16 cellular contexts compared by ENCODE assay signal in genomic region chr22:36083056-36083455, GRCh38. TPM values are rescaled to one million over a fixed set of nuclear protein-coding genes. Genes with fewer than 3 reads are reported as not detected.
DNase-seq lines count a peak whose midpoint lies in the region; ATAC-seq and TF ChIP-seq lines count a peak whose summit lies in the region.
"Had no signal": no experiment of that assay in that cellular context is flagged by ENCODE, and none has a peak within 500 bp of the region (broad histone marks: within the 10 kb centered on the region; RNA-seq: fewer than 3 reads in every experiment).

No MANE protein-coding gene starts in this region.

- H3K18ac ChIP-seq in neuronal stem cell (ENCODE audit: low read length), result peak overlapping the region; percentile 68

- peak overlapping the region; percentile 15 for H3K4me2 ChIP-seq in neuronal stem cell (ENCODE audit: insufficient read depth, low read length, poor library complexity, severe bottlenecking)

- H2AK5ac ChIP-seq in neuronal stem cell (ENCODE audit: low read depth, low read length), result no peak overlapping the region

- H3K27me3 ChIP-seq in neuronal stem cell (ENCODE audit: control insufficient read depth in 3 of 3, insufficient read depth in 3 of 3, low read depth in 1 of 3, low read length in 3 of 3), result no peaks in the 10 kb centered on the region
- H3K27me3 ChIP-seq: BLaER1 had no signal

- no peak overlapping the region for H3K23ac ChIP-seq in neuronal stem cell (ENCODE audit: low read depth, low read length, poor library complexity)

- no peak overlapping the region for H3K27ac ChIP-seq in neuronal stem cell (replicated peaks; ENCODE audit: low read length)
- H3K27ac ChIP-seq: 22Rv1, BLaER1 had no signal

- no peaks in the 10 kb centered on the region for H3K36me3 Mint-ChIP-seq in activated CD4-positive, alpha-beta T cell treated with anti-CD3 and anti-CD28 coated beads for 36 hours (ENCODE audit: low read depth)
- H3K36me3 Mint-ChIP-seq in activated CD4-positive, alpha-beta T cell treated with anti-CD3 and anti-CD28 coated beads, Interleukin-2, amount 10 ng/mL, durations not matched to agents 7 days and 5 days (ENCODE audit: low read depth), result no peaks in the 10 kb centered on the region
- no peaks in the 10 kb centered on the region for H3K36me3 Mint-ChIP-seq in chondrocyte (ENCODE audit: low read depth)
- H3K36me3 Mint-ChIP-seq: CD8-positive, alpha-beta memory T cell had no signal

- no peak overlapping the region for H3K9ac ChIP-seq in neuronal stem cell (ENCODE audit: low read depth, low read length, poor library complexity)
- H3K9ac ChIP-seq: BLaER1 had no signal

- no peak overlapping the region for H3K4ac ChIP-seq in neuronal stem cell (ENCODE audit: low read length)

- no peaks in the 10 kb centered on the region for H3K79me1 ChIP-seq in neuronal stem cell (ENCODE audit: low read depth, low read length)

- no peak overlapping the region for H4K91ac ChIP-seq in neuronal stem cell (ENCODE audit: low read depth, low read length, poor library complexity)

- no CpG with 5 or more reads among the region's 10 CpGs for WGBS in neuronal stem cell (ENCODE audit: extremely low coverage in 2 of 2, insufficient read length in 2 of 2, insufficient replicate concordance in 1 of 2), 2 donors

- no peak overlapping the region for H2BK12ac ChIP-seq in neuronal stem cell (ENCODE audit: low read length)

- no peak overlapping the region for H3K4me3 Mint-ChIP-seq in activated CD4-positive, alpha-beta T cell treated with anti-CD3 and anti-CD28 coated beads for 36 hours
- H3K4me3 Mint-ChIP-seq in activated CD4-positive, alpha-beta T cell treated with anti-CD3 and anti-CD28 coated beads, Interleukin-2, amount 10 ng/mL, durations not matched to agents 7 days and 5 days, result no peak overlapping the region
- H3K4me3 Mint-ChIP-seq in chondrocyte (ENCODE audit: unreplicated experiment), result no peak overlapping the region
- H3K4me3 Mint-ChIP-seq: CD8-positive, alpha-beta memory T cell had no signal

- H3K4me3 ChIP-seq in neuronal stem cell (ENCODE audit: low read length in 2 of 2), result no peak overlapping the region
- H3K4me3 ChIP-seq: BLaER1, K562 had no signal

- intact Hi-C loops in activated CD4-positive, alpha-beta T cell treated with anti-CD3 and anti-CD28 coated beads for 36 hours (cut with DNase I, micrococcal nuclease), result no loop called here

- H3K4me1 ChIP-seq in neuronal stem cell (ENCODE audit: control insufficient read depth in 2 of 2, insufficient read depth in 1 of 2, low read depth in 1 of 2, low read length in 2 of 2), result no peaks in the 10 kb centered on the region

- peak overlapping the region; percentile 50 for H3K14ac ChIP-seq in neuronal stem cell (ENCODE audit: low read length)

- TF ChIP-seq CTCF in chondrocyte (IDR thresholded peaks at IDR 0.05), result no peak

- no peaks in the 10 kb centered on the region for H3K9me3 Mint-ChIP-seq in activated CD4-positive, alpha-beta T cell treated with anti-CD3 and anti-CD28 coated beads for 36 hours (ENCODE audit: low read depth)
- no peaks in the 10 kb centered on the region for H3K9me3 Mint-ChIP-seq in activated CD4-positive, alpha-beta T cell treated with anti-CD3 and anti-CD28 coated beads, Interleukin-2, amount 10 ng/mL, durations not matched to agents 7 days and 5 days
- H3K9me3 Mint-ChIP-seq in chondrocyte (ENCODE audit: low read depth), result no peaks in the 10 kb centered on the region
- H3K9me3 Mint-ChIP-seq: CD8-positive, alpha-beta memory T cell had no signal

- no peak for DNase-seq in activated CD4-positive, alpha-beta T cell treated with anti-CD3 and anti-CD28 coated beads for 36 hours
- DNase-seq in activated CD4-positive, alpha-beta T cell treated with anti-CD3 and anti-CD28 coated beads, Interleukin-2, amount 10 ng/mL, durations not matched to agents 7 days and 5 days, result no peak
- no peak for DNase-seq in chondrocyte (ENCODE audit: low spot score)
- DNase-seq in neuronal stem cell (ENCODE audit: low spot score), result no peak
- DNase-seq in HuH-7.5 (ENCODE audit: low spot score), result no peak
- DNase-seq in NCI-H1092 (lab: John Stamatoyannopoulos, UW), result no peak
- no peak for DNase-seq in AML-193 (lab: John Stamatoyannopoulos, UW)
- DNase-seq: Caco-2; CD8-positive, alpha-beta memory T cell; DND-41; GDM1 had no signal

- no peaks in the 10 kb centered on the region for H3K9me3 ChIP-seq in neuronal stem cell (replicated peaks in 1 of 2; ENCODE audit: control insufficient read depth in 2 of 2, insufficient read depth in 1 of 2, low read depth in 1 of 2, low read length in 2 of 2)
- H3K9me3 ChIP-seq: BLaER1 had no signal

- no peak overlapping the region for H2BK15ac ChIP-seq in neuronal stem cell (ENCODE audit: low read length)

- H2AFZ ChIP-seq in neuronal stem cell (ENCODE audit: low read length), result no peak overlapping the region

- CTCF ChIA-PET in activated CD4-positive, alpha-beta T cell treated with anti-CD3 and anti-CD28 coated beads for 36 hours (lab: Charles Lee), result interaction anchor here (6.2 kb wide), 1 partner anchor 17 kb away, joined by 41 read pairs; no protein-coding TSS in a partner anchor
- CTCF ChIA-PET in activated CD4-positive, alpha-beta T cell treated with anti-CD3 and anti-CD28 coated beads, Interleukin-2, amount 10 ng/mL, durations not matched to agents 7 days and 5 days (lab: Charles Lee), result interaction anchor here (1.0 to 10.3 kb wide), 2 partner anchors 18 to 42 kb away, joined by 3 to 83 read pairs; no protein-coding TSS in a partner anchor

- H2BK5ac ChIP-seq in neuronal stem cell (ENCODE audit: low read length), result no peak overlapping the region

- no peaks in the 10 kb centered on the region for H3K27me3 Mint-ChIP-seq in activated CD4-positive, alpha-beta T cell treated with anti-CD3 and anti-CD28 coated beads for 36 hours
- peaks cover 2% of the 10 kb centered on the region for H3K27me3 Mint-ChIP-seq in activated CD4-positive, alpha-beta T cell treated with anti-CD3 and anti-CD28 coated beads, Interleukin-2, amount 10 ng/mL, durations not matched to agents 7 days and 5 days
- H3K27me3 Mint-ChIP-seq in chondrocyte (ENCODE audit: low read depth), result no peaks in the 10 kb centered on the region
- H3K27me3 Mint-ChIP-seq: CD8-positive, alpha-beta memory T cell had no signal

- POLR2A ChIA-PET in activated CD4-positive, alpha-beta T cell treated with anti-CD3 and anti-CD28 coated beads for 36 hours (lab: Charles Lee), result interaction anchor here (0.7 kb wide), 1 partner anchor 826 kb away, joined by 3 read pairs; no protein-coding TSS in a partner anchor
- POLR2A ChIA-PET in activated CD4-positive, alpha-beta T cell treated with anti-CD3 and anti-CD28 coated beads, Interleukin-2, amount 10 ng/mL, durations not matched to agents 7 days and 5 days (lab: Charles Lee), result no interaction called here

- H3K27ac Mint-ChIP-seq in activated CD4-positive, alpha-beta T cell treated with anti-CD3 and anti-CD28 coated beads for 36 hours, result peak overlapping the region; percentile 40
- no peak overlapping the region for H3K27ac Mint-ChIP-seq in activated CD4-positive, alpha-beta T cell treated with anti-CD3 and anti-CD28 coated beads, Interleukin-2, amount 10 ng/mL, durations not matched to agents 7 days and 5 days
- H3K27ac Mint-ChIP-seq in chondrocyte (ENCODE audit: unreplicated experiment), result peak overlapping the region; percentile 8

- H2BK120ac ChIP-seq in neuronal stem cell (ENCODE audit: low read depth, low read length), result no peak overlapping the region

- H4K8ac ChIP-seq in neuronal stem cell (ENCODE audit: low read depth, low read length), result no peak overlapping the region

- no peak for ATAC-seq in activated CD4-positive, alpha-beta T cell treated with anti-CD3 and anti-CD28 coated beads for 36 hours
- ATAC-seq: HCT116, HepG2, K562 had no signal

- H3K36me3 ChIP-seq in neuronal stem cell (replicated peaks in 1 of 2; ENCODE audit: control insufficient read depth in 2 of 2, insufficient read depth in 2 of 2, low read length in 2 of 2), result no peaks in the 10 kb centered on the region
- H3K36me3 ChIP-seq: BLaER1 had no signal

- peaks cover 3% of the 10 kb centered on the region for H3K4me1 Mint-ChIP-seq in activated CD4-positive, alpha-beta T cell treated with anti-CD3 and anti-CD28 coated beads for 36 hours
- H3K4me1 Mint-ChIP-seq in activated CD4-positive, alpha-beta T cell treated with anti-CD3 and anti-CD28 coated beads, Interleukin-2, amount 10 ng/mL, durations not matched to agents 7 days and 5 days, result peaks cover 5% of the 10 kb centered on the region
- peaks cover 12% of the 10 kb centered on the region for H3K4me1 Mint-ChIP-seq in chondrocyte (ENCODE audit: low read depth)

RNA-seq across cellular contexts. Expression of gene RBFOX2, which starts 54.4 kb away (rescaled TPM):
- total RNA-seq in activated CD4-positive, alpha-beta T cell treated with anti-CD3 and anti-CD28 coated beads for 36 hours, result 1 to 10 TPM; 6.9 to 7.7 TPM
- total RNA-seq in activated CD4-positive, alpha-beta T cell treated with anti-CD3 and anti-CD28 coated beads, Interleukin-2, amount 10 ng/mL, durations not matched to agents 7 days and 5 days, result under 1 TPM; 0.77 to 0.99 TPM
- 140 to 148 TPM (median 147 TPM) in 3 replicates for total RNA-seq in chondrocyte
- 133 TPM for polyA plus RNA-seq in neuronal stem cell (2013, experiment 1 of 2)
- polyA plus RNA-seq in neuronal stem cell (2013, experiment 2 of 2), result 132 TPM

Comparison
In these comparisons a context has a peak if more than half of its experiments do, and no peak if none do; other contexts are left out.
1. RNA of gene RBFOX2, which starts 54.4 kb away (total RNA-seq): 140 to 148 TPM in chondrocyte; 6.9 to 7.7 TPM in activated CD4-positive, alpha-beta T cell treated with anti-CD3 and anti-CD28 coated beads for 36 hours and 0.77 to 0.99 TPM in activated CD4-positive, alpha-beta T cell treated with anti-CD3 and anti-CD28 coated beads, Interleukin-2, amount 10 ng/mL, durations not matched to agents 7 days and 5 days; every median in the first group is over 10 times any median in the second.